In genomic region chr5:135013445-135013844, GRCh38 we compare ENCODE assay signal across 17 cellular contexts. TPM values are rescaled to one million over a fixed set of nuclear protein-coding genes. Genes with fewer than 3 reads are reported as not detected.
"Had no signal": no experiment of that assay in that cellular context is flagged by ENCODE, and none has a peak within 500 bp of the region (broad histone marks: within the 10 kb centered on the region; RNA-seq: fewer than 3 reads in every experiment).

No MANE protein-coding gene starts in this region.

- H3K4me1 ChIP-seq: psoas muscle had no signal

- ATAC-seq: activated naive CD4-positive, alpha-beta T cell treated with anti-CD3 and anti-CD28 coated beads, Interleukin-2, amount 50 U/mL, for 72 hours; activated T-cell treated with anti-CD3 and anti-CD28 coated beads, Interleukin-2, amount 50 U/mL, for 4 hours had no signal

- H3K36me3 Mint-ChIP-seq: activated naive CD4-positive, alpha-beta T cell treated with anti-CD3 and anti-CD28 coated beads, Interleukin-2, amount 50 U/mL, for 72 hours had no signal

- H3K27me3 ChIP-seq: tibial nerve, vagina had no signal

- H3K9me3 ChIP-seq: psoas muscle, tibial nerve, vagina had no signal

- H3K9me3 Mint-ChIP-seq: activated naive CD4-positive, alpha-beta T cell treated with anti-CD3 and anti-CD28 coated beads, Interleukin-2, amount 50 U/mL, for 72 hours; activated T-cell treated with anti-CD3 and anti-CD28 coated beads, Interleukin-2, amount 50 U/mL, for 4 hours; dendritic cell treated with granulocyte-macrophage colony-stimulating factor and Interleukin-4, amounts not matched to agents 40 ng/mL and 50 ng/mL, for 4 days; nephron had no signal

- DNase-seq: activated CD4-positive, alpha-beta T cell treated with anti-CD3 and anti-CD28 coated beads for 1 hour; activated CD4-positive, alpha-beta T cell treated with anti-CD3 and anti-CD28 coated beads, Interleukin-2, amount 50 U/mL, for 4 hours; activated effector memory CD4-positive, alpha-beta T cell treated with Interleukin-2 at 50 U/mL for 16 hours; activated T-cell treated with anti-CD3 and anti-CD28 coated beads, Interleukin-2, amount 50 U/mL, for 4 hours; erythroblast; kidney glomerular epithelial cell; left ventricle myocardium superior; mesenchymal stem cell; psoas muscle; stimulated activated CD4-positive, alpha-beta T cell treated with anti-CD3 and anti-CD28 coated beads, Interleukin-1b, Interleukin-23, amount 100 ng/mL, for 48 hours; T-helper 9 cell had no signal

- H3K27ac ChIP-seq: psoas muscle, tibial nerve, vagina had no signal

- H3K4me3 ChIP-seq: psoas muscle, tibial nerve, vagina had no signal

- H3K27ac Mint-ChIP-seq: activated naive CD4-positive, alpha-beta T cell treated with anti-CD3 and anti-CD28 coated beads, Interleukin-2, amount 50 U/mL, for 72 hours; dendritic cell treated with granulocyte-macrophage colony-stimulating factor and Interleukin-4, amounts not matched to agents 40 ng/mL and 50 ng/mL, for 4 days; nephron had no signal

- H3K36me3 ChIP-seq: vagina had no signal

- H3K4me1 Mint-ChIP-seq: nephron had no signal

- H3K4me3 Mint-ChIP-seq: activated T-cell treated with anti-CD3 and anti-CD28 coated beads, Interleukin-2, amount 50 U/mL, for 4 hours; dendritic cell treated with granulocyte-macrophage colony-stimulating factor and Interleukin-4, amounts not matched to agents 40 ng/mL and 50 ng/mL, for 4 days; nephron had no signal

RNA-seq across cellular contexts. Expression of gene PITX1, which starts 20.6 kb away (rescaled TPM):
- total RNA-seq: left ventricle myocardium superior had no signal

RNA-seq across cellular contexts. Expression of gene CATSPER3, which starts 45.7 kb away (rescaled TPM):
- total RNA-seq: osteocyte, vagina had no signal
